16 cellular contexts compared by ENCODE assay signal in the genomic region with DNA sequence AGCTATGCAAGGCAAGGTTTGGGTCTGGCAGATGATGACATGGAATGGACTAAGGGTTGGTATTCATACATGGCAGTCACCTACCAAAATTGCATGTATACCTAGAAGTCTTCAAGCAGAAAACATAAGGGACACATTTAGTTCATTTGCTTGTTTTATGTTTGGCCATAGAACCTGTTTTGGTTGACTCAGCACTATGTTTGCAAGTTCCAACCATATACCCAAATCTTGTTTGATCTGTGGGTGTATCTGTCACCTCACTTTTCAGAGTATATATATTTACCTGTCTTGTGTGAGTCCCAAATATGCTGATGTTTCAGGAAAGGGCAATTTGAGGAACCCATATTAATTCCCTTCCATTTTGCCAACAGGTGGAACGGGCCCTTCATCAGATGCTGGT. TPM values are rescaled to one million over a fixed set of nuclear protein-coding genes. Genes with fewer than 3 reads are reported as not detected.
DNase-seq lines count a peak whose midpoint lies in the region; ATAC-seq, FAIRE-seq and TF ChIP-seq lines count a peak whose summit lies in the region.
"Had no signal": no experiment of that assay in that cellular context is flagged by ENCODE, and none has a peak within 500 bp of the region (broad histone marks: within the 10 kb centered on the region; RNA-seq: fewer than 3 reads in every experiment).

No MANE protein-coding gene starts in this region.

- H3K79me2 ChIP-seq in endothelial cell of umbilical vein (ENCODE audit: control insufficient read depth, insufficient read depth, low read length) = no peaks in the 10 kb centered on the region

- intact Hi-C loops in heart left ventricle (cut with DNase I) = loop anchor here in 2 of 10 donors (5.0 to 10.0 kb wide), 2 partner anchors 39 to 46 kb away; a partner anchor contains a TSS
- intact Hi-C loops in Right ventricle myocardium inferior (cut with DNase I) = no loop called here
- intact Hi-C loops in endothelial cell of umbilical vein (cut with micrococcal nuclease) = loop anchor here (1.0 to 2.0 kb wide), 5 partner anchors 40 to 454 kb away; a partner anchor contains a TSS

- H2AFZ ChIP-seq in endothelial cell of umbilical vein (ENCODE audit: low read depth, low read length) = no peak overlapping the region

- H3K9me3 ChIP-seq in heart left ventricle = no peaks in the 10 kb centered on the region
- no peaks in the 10 kb centered on the region for H3K9me3 ChIP-seq in A549
- H3K9me3 ChIP-seq in SJSA1 (replicated peaks) = no peaks in the 10 kb centered on the region
- no peaks in the 10 kb centered on the region for H3K9me3 ChIP-seq in endothelial cell of umbilical vein (replicated peaks; ENCODE audit: control insufficient read depth, insufficient read depth, low read length)

- H3K27me3 ChIP-seq in heart left ventricle (peaks cover 0 to 9% (median 0%) of the 10 kb centered on the region in 9 donors), SJSA1 (replicated peaks) (no peaks in the 10 kb centered on the region), endothelial cell of umbilical vein (ENCODE audit: control insufficient read depth in 2 of 2, insufficient read depth in 2 of 2, low read length in 2 of 2) (no peaks in the 10 kb centered on the region)

- BruUV-seq in endothelial cell of umbilical vein (replicated peaks; lab: Mats Ljungman, UMichigan) = TSS peak; percentile 88

- H3K4me2 ChIP-seq in A549 (no peak overlapping the region), endothelial cell of umbilical vein (ENCODE audit: insufficient read depth, low read length) (no peak overlapping the region)
- H3K4me2 ChIP-seq: BLaER1 treated with 17β-estradiol and CSF1 and Interleukin-3, amounts not matched to agents 10 nM and 100 nM had no signal

- peak overlapping the region in 9 of 12 donors; percentile 13 to 74 (median 64) for H3K27ac ChIP-seq in heart left ventricle
- H3K27ac ChIP-seq in A549 = no peak overlapping the region
- peak overlapping the region; percentile 79 for H3K27ac ChIP-seq in SJSA1
- peak overlapping the region; percentile 91 for H3K27ac ChIP-seq in endothelial cell of umbilical vein (ENCODE audit: insufficient read depth, low read depth, low read length)
- H3K27ac ChIP-seq: 22Rv1; BLaER1 treated with 17β-estradiol and CSF1 and Interleukin-3, amounts not matched to agents 10 nM and 100 nM had no signal

- ATAC-seq in heart left ventricle = no peak
- ATAC-seq in Right ventricle myocardium inferior = no peak
- no peak for ATAC-seq in A549

- H3K36me3 ChIP-seq in heart left ventricle = peaks cover 0 to 31% (median 14%) of the 10 kb centered on the region in 9 donors
- H3K36me3 ChIP-seq in SJSA1 = peaks cover 7% of the 10 kb centered on the region
- peaks cover 3 to 4% of the 10 kb centered on the region in 2 experiments for H3K36me3 ChIP-seq in endothelial cell of umbilical vein (ENCODE audit: control insufficient read depth in 2 of 2, extremely low read depth in 1 of 2, insufficient read depth in 2 of 2, low read length in 2 of 2)

- TF ChIP-seq POLR2A in heart left ventricle (IDR thresholded peaks at IDR 0.05) = no peak
- no peak for TF ChIP-seq POLR2A in A549 (IDR thresholded peaks at IDR 0.05; ENCODE audit: low read length)
- no peak for TF ChIP-seq POLR2A in endothelial cell of umbilical vein (IDR thresholded peaks at IDR 0.05; ENCODE audit: low read depth, low read length)

- FAIRE-seq in A549 (lab: Jason Lieb, UNC) (no peak), endothelial cell of umbilical vein (lab: Jason Lieb, UNC) (no peak)
- FAIRE-seq: GM19239 had no signal

- dilution Hi-C loops in endothelial cell of umbilical vein (cut with MboI; ENCODE audit: extremely low pct_ligation_motif_present, low sequenced_read_pairs) = no loop called here

- no peak overlapping the region for H3K4me3 ChIP-seq in heart left ventricle
- H3K4me3 ChIP-seq in A549 = no peak overlapping the region
- no peak overlapping the region for H3K4me3 ChIP-seq in SJSA1
- no peak overlapping the region for H3K4me3 ChIP-seq in endothelial cell of umbilical vein (replicated peaks in 1 of 3; ENCODE audit: insufficient read depth in 1 of 3, low read depth in 1 of 3, low read length in 3 of 3)
- H3K4me3 ChIP-seq: BLaER1 treated with 17β-estradiol and CSF1 and Interleukin-3, amounts not matched to agents 10 nM and 100 nM had no signal

- no peak for TF ChIP-seq RAD21 in A549 (conservative IDR thresholded peaks at IDR 0.05 in 1 of 2, IDR thresholded peaks at IDR 0.05 in 1 of 2)

- H3K9ac ChIP-seq in endothelial cell of umbilical vein (replicated peaks; ENCODE audit: extremely low read depth, insufficient read depth, low read length) = peak overlapping the region; percentile 43
- H3K9ac ChIP-seq: BLaER1 treated with 17β-estradiol and CSF1 and Interleukin-3, amounts not matched to agents 10 nM and 100 nM had no signal

- no peak for TF ChIP-seq EP300 in A549 (IDR thresholded peaks at IDR 0.05)

- POLR2A ChIA-PET in A549 (lab: Yijun Ruan, JAX) (no interaction called here), endothelial cell of umbilical vein (lab: Charles Lee) (interaction anchor here (1.2 kb wide), 2 partner anchors 8 to 39 kb away, joined by 4 to 17 read pairs; a partner anchor contains a TSS)

- H3K4me1 ChIP-seq in heart left ventricle (peaks cover 0 to 4% (median 0%) of the 10 kb centered on the region in 12 donors), A549 (no peaks in the 10 kb centered on the region), SJSA1 (replicated peaks) (peaks cover 17% of the 10 kb centered on the region), endothelial cell of umbilical vein (ENCODE audit: control insufficient read depth, extremely low read depth, insufficient read depth, low read length) (peaks cover 36% of the 10 kb centered on the region)

- CTCF ChIA-PET in A549 (lab: Yijun Ruan, JAX) = no interaction called here
- CTCF ChIA-PET in endothelial cell of umbilical vein (lab: Charles Lee) = interaction anchor here (1.1 to 2.0 kb wide), 5 partner anchors 9 to 109 kb away, joined by 3 to 6 read pairs (median 4); a partner anchor contains a TSS

- no peaks in the 10 kb centered on the region for H3K9me1 ChIP-seq in endothelial cell of umbilical vein (replicated peaks; ENCODE audit: control insufficient read depth, extremely low read depth, insufficient read depth, low read length)

- no peak for DNase-seq in heart left ventricle
- no peak for DNase-seq in Right ventricle myocardium inferior (ENCODE audit: missing footprints)
- no peak for DNase-seq in A549 (ENCODE audit: low read depth in 1 of 2, low spot score in 1 of 2)
- no peak for DNase-seq in SJSA1 (ENCODE audit: low read depth in 1 of 2, low spot score in 2 of 2)
- DNase-seq in endothelial cell of umbilical vein (ENCODE audit: low read depth, low spot score) = peak; percentile 24
- DNase-seq in HPDE6-E6E7 (ENCODE audit: extremely low spot score) = no peak
- no peak for DNase-seq in globus pallidus (ENCODE audit: low spot score)
- DNase-seq in NCI-H2171 (lab: John Stamatoyannopoulos, UW) = no peak
- DNase-seq: ACHN; CD4-positive, CD25-positive, alpha-beta regulatory T cell; DMS53; GF-D8; HCEC 1CT had no signal

- WGBS in heart left ventricle, 4 donors = 67 to 97% (median 73%) methylated on average over 1 of the region's 1 CpG
- 87% methylated on average over 1 of the region's 1 CpG for WGBS in A549 (ENCODE audit: missing lambda C conversion rate)

- H4K20me1 ChIP-seq in endothelial cell of umbilical vein (replicated peaks; ENCODE audit: control insufficient read depth, extremely low read depth, insufficient read depth, low read length) = no peaks in the 10 kb centered on the region

- TF ChIP-seq CTCF in heart left ventricle (IDR thresholded peaks at IDR 0.05) (no peak), A549 (IDR thresholded peaks at IDR 0.05) (no peak), endothelial cell of umbilical vein (IDR thresholded peaks at IDR 0.05; ENCODE audit: extremely low read depth in 1 of 2, insufficient read depth in 1 of 2, low read depth in 1 of 2, low read length in 2 of 2) (no peak)

RNA-seq across cellular contexts. Expression of a gene that starts 39.3 kb away (rescaled TPM):
- 10 to 100 TPM; 15.0 to 22.5 (median 18.0) TPM for total RNA-seq in heart left ventricle
- 10 to 100 TPM; 11.0 to 22.7 TPM for polyA plus RNA-seq in heart left ventricle
- 18.0 TPM for total RNA-seq in Right ventricle myocardium inferior
- 12.8 and 14.3 TPM in 2 replicates for polyA plus RNA-seq in A549 (2011; rRNA removed)
- polyA plus RNA-seq in A549 (2012; cell fraction: cytosol; rRNA removed) = 3.2 and 3.3 TPM in 2 replicates
- 1.1 and 2.5 TPM in 2 replicates for polyA plus RNA-seq in A549 (2012; cell fraction: nucleus; rRNA removed)
- 6.0 to 7.2 TPM (median 6.7 TPM) in 3 replicates for polyA plus RNA-seq in A549 (2017; fragmentation: RNase III; extraction: RNeasy Plus Mini Kit Qiagen cat#74134 plus additional on column Dnase treatment)
- 5.0 and 5.7 TPM in 2 replicates for polyA minus RNA-seq in A549 (2011; rRNA and poly(A)+ RNA removed)
- total RNA-seq in SJSA1 (2014; rRNA removed; shearing (Covaris generic)) = 16.6 and 17.0 TPM in 2 replicates
- 27.7 and 28.7 TPM in 2 replicates for total RNA-seq in endothelial cell of umbilical vein
- 10.9 and 13.2 TPM in 2 replicates for polyA plus RNA-seq in endothelial cell of umbilical vein
- 18.5 and 22.5 TPM in 2 replicates for polyA plus RNA-seq in endothelial cell of umbilical vein (2011; cell fraction: cytosol; rRNA removed)
- polyA plus RNA-seq in endothelial cell of umbilical vein (2011; cell fraction: nucleus; rRNA removed) = 25.0 and 30.6 TPM in 2 replicates
- polyA plus RNA-seq in endothelial cell of umbilical vein (2012) = 23.1 and 42.0 TPM in 2 replicates
- polyA minus RNA-seq in endothelial cell of umbilical vein = 14.8 and 16.9 TPM in 2 replicates
- polyA minus RNA-seq in endothelial cell of umbilical vein (2011; cell fraction: cytosol; rRNA and poly(A)+ RNA removed) = 7.5 TPM
- polyA minus RNA-seq in endothelial cell of umbilical vein (2011; cell fraction: nucleus; rRNA and poly(A)+ RNA removed) = 13.4 and 24.6 TPM in 2 replicates

RNA-seq across cellular contexts. Expression of a gene that starts 39.5 kb away (rescaled TPM):
- total RNA-seq in heart left ventricle = 10 to 100 TPM; 14.9 to 23.3 (median 21.2) TPM
- 10 to 100 TPM; 15.5 to 33.4 TPM for polyA plus RNA-seq in heart left ventricle
- 19.0 TPM for total RNA-seq in Right ventricle myocardium inferior
- polyA plus RNA-seq in A549 (2011; rRNA removed) = 132 and 163 TPM in 2 replicates
- 68.2 and 69.1 TPM in 2 replicates for polyA plus RNA-seq in A549 (2012; cell fraction: cytosol; rRNA removed)
- 18.5 and 30.8 TPM in 2 replicates for polyA plus RNA-seq in A549 (2012; cell fraction: nucleus; rRNA removed)
- polyA plus RNA-seq in A549 (2017; fragmentation: RNase III; extraction: RNeasy Plus Mini Kit Qiagen cat#74134 plus additional on column Dnase treatment) = 92.2 to 118 TPM (median 109 TPM) in 3 replicates
- polyA minus RNA-seq in A549 (2011; rRNA and poly(A)+ RNA removed) = 20.5 and 22.8 TPM in 2 replicates
- 110 and 143 TPM in 2 replicates for total RNA-seq in SJSA1 (2014; rRNA removed; shearing (Covaris generic))
- total RNA-seq in endothelial cell of umbilical vein = 71.9 and 82.7 TPM in 2 replicates
- polyA plus RNA-seq in endothelial cell of umbilical vein = 72.5 and 93.8 TPM in 2 replicates
- 81.0 and 90.0 TPM in 2 replicates for polyA plus RNA-seq in endothelial cell of umbilical vein (2011; cell fraction: cytosol; rRNA removed)
- 37.1 and 52.2 TPM in 2 replicates for polyA plus RNA-seq in endothelial cell of umbilical vein (2011; cell fraction: nucleus; rRNA removed)
- 100 and 155 TPM in 2 replicates for polyA plus RNA-seq in endothelial cell of umbilical vein (2012)
- polyA minus RNA-seq in endothelial cell of umbilical vein = 42.6 and 51.5 TPM in 2 replicates
- 19.6 TPM for polyA minus RNA-seq in endothelial cell of umbilical vein (2011; cell fraction: cytosol; rRNA and poly(A)+ RNA removed)
- polyA minus RNA-seq in endothelial cell of umbilical vein (2011; cell fraction: nucleus; rRNA and poly(A)+ RNA removed) = 12.2 and 17.6 TPM in 2 replicates

Comparison
In these comparisons a context has a peak if more than half of its experiments do, and no peak if none do; other contexts are left out.
1. H3K27ac ChIP-seq: peak in heart left ventricle (9 of 12), SJSA1 (single experiment) and endothelial cell of umbilical vein (single experiment); none in A549 (0 of 2).